In the genomic region with DNA sequence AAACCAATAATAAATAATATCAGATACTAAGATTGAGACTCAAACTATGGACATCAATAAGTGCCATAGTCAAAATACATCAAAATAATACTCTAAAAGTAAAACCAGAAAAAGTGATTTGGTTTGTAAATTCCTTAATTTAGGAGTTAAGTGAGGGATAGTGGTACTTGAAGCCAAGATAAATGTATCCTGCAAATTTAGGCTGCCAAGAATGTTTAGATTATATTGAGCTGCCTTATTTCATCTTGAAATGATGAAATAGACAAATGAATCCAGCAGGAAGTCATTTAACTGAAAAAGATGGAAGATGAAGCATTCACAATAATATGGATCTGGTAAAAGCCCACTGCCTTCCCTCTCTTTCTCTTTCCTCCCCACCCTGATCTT, we compare ENCODE assay signal across 8 cellular contexts.
DNase-seq lines count a peak whose midpoint lies in the region; FAIRE-seq and TF ChIP-seq lines count a peak whose summit lies in the region.
"Had no signal": no experiment of that assay in that cellular context is flagged by ENCODE, and none has a peak within 500 bp of the region (broad histone marks: within the 10 kb centered on the region; RNA-seq: fewer than 3 reads in every experiment).

No MANE protein-coding gene starts in this region.

- no peaks in the 10 kb centered on the region for H3K9me2 ChIP-seq in OCI-LY7 (ENCODE audit: insufficient read depth, low read length)

- H4K20me1 ChIP-seq in OCI-LY7 (ENCODE audit: insufficient read depth, low read length): no peaks in the 10 kb centered on the region
- no peaks in the 10 kb centered on the region for H4K20me1 ChIP-seq in endothelial cell of umbilical vein (replicated peaks; ENCODE audit: control insufficient read depth, extremely low read depth, insufficient read depth, low read length)

- H3K36me3 ChIP-seq in OCI-LY7 (ENCODE audit: insufficient read depth, low read length) (peaks cover 15% of the 10 kb centered on the region), endothelial cell of umbilical vein (ENCODE audit: control insufficient read depth in 2 of 2, extremely low read depth in 1 of 2, insufficient read depth in 2 of 2, low read length in 2 of 2) (no peaks in the 10 kb centered on the region), sigmoid colon (no peaks in the 10 kb centered on the region)

- H3K4me1 ChIP-seq in OCI-LY7 (ENCODE audit: insufficient read depth, low read length, poor library complexity, severe bottlenecking) (peaks cover 80% of the 10 kb centered on the region), endothelial cell of umbilical vein (ENCODE audit: control insufficient read depth, extremely low read depth, insufficient read depth, low read length) (peaks cover 51% of the 10 kb centered on the region), sigmoid colon (peaks cover 0 to 77% (median 67%) of the 10 kb centered on the region in 4 donors)

- peak overlapping the region; percentile 42 for H3K4me3 Mint-ChIP-seq in Calu3 (ENCODE audit: low read depth, unreplicated experiment)

- BruUV-seq in Calu3 (replicated peaks; lab: Mats Ljungman, UMichigan): no TSS peak
- no TSS peak for BruUV-seq in OCI-LY7 (replicated peaks; lab: Mats Ljungman, UMichigan)
- no TSS peak for BruUV-seq in endothelial cell of umbilical vein (replicated peaks; lab: Mats Ljungman, UMichigan)

- H3K4me3 ChIP-seq in OCI-LY7 (ENCODE audit: low read depth, low read length, poor library complexity, severe bottlenecking): no peak overlapping the region
- H3K4me3 ChIP-seq in endothelial cell of umbilical vein (replicated peaks in 1 of 3; ENCODE audit: insufficient read depth in 1 of 3, low read depth in 1 of 3, low read length in 3 of 3): no peak overlapping the region
- no peak overlapping the region for H3K4me3 ChIP-seq in sigmoid colon

- peak overlapping the region; percentile 83 for H3K27ac Mint-ChIP-seq in Calu3 (ENCODE audit: unreplicated experiment)

- H3K4me2 ChIP-seq in OCI-LY7 (ENCODE audit: low read length) (peak overlapping the region; percentile 59), endothelial cell of umbilical vein (ENCODE audit: insufficient read depth, low read length) (peak overlapping the region; percentile 46)

- TF ChIP-seq POLR2A in endothelial cell of umbilical vein (IDR thresholded peaks at IDR 0.05; ENCODE audit: low read depth, low read length) (no peak), sigmoid colon (IDR thresholded peaks at IDR 0.05) (no peak)

- no peaks in the 10 kb centered on the region for H3K9me3 ChIP-seq in OCI-LY7 (ENCODE audit: low read length)
- no peaks in the 10 kb centered on the region for H3K9me3 ChIP-seq in endothelial cell of umbilical vein (replicated peaks; ENCODE audit: control insufficient read depth, insufficient read depth, low read length)
- H3K9me3 ChIP-seq in sigmoid colon: no peaks in the 10 kb centered on the region

- no peaks in the 10 kb centered on the region for H3K27me3 Mint-ChIP-seq in Calu3 (ENCODE audit: unreplicated experiment)

- H3K27me3 ChIP-seq in endothelial cell of umbilical vein (ENCODE audit: control insufficient read depth in 2 of 2, insufficient read depth in 2 of 2, low read length in 2 of 2) (no peaks in the 10 kb centered on the region), sigmoid colon (no peaks in the 10 kb centered on the region)

- POLR2A ChIA-PET in OCI-LY7 (lab: Charles Lee): interaction anchor here (0.7 to 2.4 kb wide), 8 partner anchors 11 to 1438 kb away, joined by 3 to 12 read pairs (median 3); no protein-coding TSS in a partner anchor
- POLR2A ChIA-PET in endothelial cell of umbilical vein (lab: Charles Lee): no interaction called here

- no peak overlapping the region for H2AFZ ChIP-seq in OCI-LY7 (ENCODE audit: low read length)
- no peak overlapping the region for H2AFZ ChIP-seq in endothelial cell of umbilical vein (ENCODE audit: low read depth, low read length)

- TF ChIP-seq EP300 in sigmoid colon (IDR thresholded peaks at IDR 0.05): no peak

- CTCF ChIA-PET in Calu3 (lab: Charles Lee): no interaction called here
- CTCF ChIA-PET in OCI-LY7 (lab: Charles Lee; ENCODE audit: unreplicated experiment): no interaction called here
- CTCF ChIA-PET in endothelial cell of umbilical vein (lab: Charles Lee): interaction anchor here (0.6 to 1.4 kb wide), 5 partner anchors 9 to 114 kb away, joined by 3 to 6 read pairs (median 3); no protein-coding TSS in a partner anchor

- H3K36me3 Mint-ChIP-seq in Calu3 (ENCODE audit: insufficient read depth, unreplicated experiment): no peaks in the 10 kb centered on the region

- H3K4me1 Mint-ChIP-seq in Calu3 (ENCODE audit: low read depth, unreplicated experiment): peaks cover 62% of the 10 kb centered on the region

- dilution Hi-C loops in endothelial cell of umbilical vein (cut with MboI; ENCODE audit: extremely low pct_ligation_motif_present, low sequenced_read_pairs): no loop called here

- DNase-seq in Calu3: no peak
- no peak for DNase-seq in OCI-LY7 (ENCODE audit: low spot score)
- no peak for DNase-seq in endothelial cell of umbilical vein (ENCODE audit: low read depth, low spot score)
- DNase-seq in sigmoid colon: no peak
- DNase-seq in SIG-M5 (lab: John Stamatoyannopoulos, UW): no peak
- no peak for DNase-seq in stimulated activated naive CD4-positive, alpha-beta T cell (lab: John Stamatoyannopoulos, UW)
- no peak for DNase-seq in nucleus accumbens (lab: John Stamatoyannopoulos, UW)
- DNase-seq: NCI-H446 treated with DMSO at 0.1 percent for 48 hours had no signal

- intact Hi-C loops in Calu3 (cut with micrococcal nuclease; ENCODE audit: unreplicated experiment) (loop anchor here (5.0 kb wide), 1 partner anchor 113 kb away; a partner anchor contains a TSS), OCI-LY7 (cut with micrococcal nuclease; ENCODE audit: unreplicated experiment) (loop anchor here (5.0 kb wide), 2 partner anchors 68 to 113 kb away; a partner anchor contains a TSS), endothelial cell of umbilical vein (cut with micrococcal nuclease) (no loop called here), sigmoid colon (cut with DNase I) (no loop called here)

- H3K9ac ChIP-seq in endothelial cell of umbilical vein (replicated peaks; ENCODE audit: extremely low read depth, insufficient read depth, low read length): no peak overlapping the region

- H3K9me3 Mint-ChIP-seq in Calu3 (ENCODE audit: low read depth, unreplicated experiment): no peaks in the 10 kb centered on the region

- no peak for TF ChIP-seq CTCF in Calu3 (IDR thresholded peaks at IDR 0.05; ENCODE audit: unreplicated experiment)
- no peak for TF ChIP-seq CTCF in OCI-LY7 (conservative IDR thresholded peaks at IDR 0.05; ENCODE audit: low read length)
- TF ChIP-seq CTCF in endothelial cell of umbilical vein (IDR thresholded peaks at IDR 0.05; ENCODE audit: extremely low read depth in 1 of 2, insufficient read depth in 1 of 2, low read depth in 1 of 2, low read length in 2 of 2): no peak
- TF ChIP-seq CTCF in sigmoid colon (IDR thresholded peaks at IDR 0.05): no peak

- H3K9me1 ChIP-seq in endothelial cell of umbilical vein (replicated peaks; ENCODE audit: control insufficient read depth, extremely low read depth, insufficient read depth, low read length): no peaks in the 10 kb centered on the region

- peak overlapping the region; percentile 67 for H3K27ac ChIP-seq in OCI-LY7 (ENCODE audit: low read depth, low read length, poor library complexity, severe bottlenecking)
- peak overlapping the region; percentile 34 for H3K27ac ChIP-seq in endothelial cell of umbilical vein (ENCODE audit: insufficient read depth, low read depth, low read length)
- peak overlapping the region; percentile 35 to 77 (median 48) for H3K27ac ChIP-seq in sigmoid colon

- FAIRE-seq in endothelial cell of umbilical vein (lab: Jason Lieb, UNC): no peak

- H3K79me2 ChIP-seq in OCI-LY7 (ENCODE audit: insufficient read depth, low read depth, low read length) (peaks cover 76% of the 10 kb centered on the region), endothelial cell of umbilical vein (ENCODE audit: control insufficient read depth, insufficient read depth, low read length) (peaks cover 19% of the 10 kb centered on the region)

TF ChIP-seq in endothelial cell of umbilical vein, 7 proteins besides CTCF, POLR2A, EP300 and RAD21:
- no peak for TF ChIP-seq MYC (IDR thresholded peaks at IDR 0.05; ENCODE audit: low read depth, low read length)
- TF ChIP-seq, protein P1, sequence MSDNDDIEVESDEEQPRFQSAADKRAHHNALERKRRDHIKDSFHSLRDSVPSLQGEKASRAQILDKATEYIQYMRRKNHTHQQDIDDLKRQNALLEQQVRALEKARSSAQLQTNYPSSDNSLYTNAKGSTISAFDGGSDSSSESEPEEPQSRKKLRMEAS (IDR thresholded peaks at IDR 0.05; ENCODE audit: insufficient read depth, insufficient read length): no peak
- TF ChIP-seq POLR2AphosphoS5 (IDR thresholded peaks at IDR 0.05; ENCODE audit: insufficient read depth, low read depth, low read length): no peak
- TF ChIP-seq EZH2 (IDR thresholded peaks at IDR 0.05; ENCODE audit: borderline replicate concordance, low read depth, low read length, severe bottlenecking): no peak
- no peak for TF ChIP-seq GATA2 (IDR thresholded peaks at IDR 0.05; ENCODE audit: insufficient read depth, insufficient read length, low read depth, low read length)
TF ChIP-seq in endothelial cell of umbilical vein: peak in this region for 0.

Comparison
In these comparisons a context has a peak if more than half of its experiments do, and no peak if none do; other contexts are left out.
1. intact Hi-C loops: an anchor here in Calu3 (5.0 kb wide) and OCI-LY7 (5.0 kb wide); none called in endothelial cell of umbilical vein and sigmoid colon.